Comparison of ENCODE assay signal across 1 cellular context in the genomic region with DNA sequence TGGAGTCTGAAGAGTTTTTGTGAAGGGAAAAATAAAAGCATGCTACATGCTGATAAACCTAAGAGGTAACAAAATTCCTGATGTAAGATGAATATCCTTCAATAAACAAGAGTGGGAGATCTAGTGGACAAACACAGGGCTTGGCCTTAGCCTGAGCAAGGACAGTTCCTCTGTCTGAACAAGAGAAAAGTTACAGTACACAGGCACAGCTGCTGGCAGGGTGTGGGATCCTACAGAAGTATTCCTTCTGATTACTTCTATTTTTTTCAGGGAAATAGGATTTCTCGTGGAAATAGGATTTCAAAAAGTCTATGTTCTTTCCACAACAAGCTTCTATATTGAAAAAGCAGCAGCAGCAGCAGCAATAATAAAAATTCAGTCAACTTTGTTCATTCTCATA.
TF ChIP-seq lines count a peak whose summit lies in the region.

No MANE protein-coding gene starts in this region.

TF ChIP-seq in GM23338, 12 proteins besides CTCF, POLR2A, EP300 and RAD21 (continued from another document):
- TF ChIP-seq, protein P1, sequence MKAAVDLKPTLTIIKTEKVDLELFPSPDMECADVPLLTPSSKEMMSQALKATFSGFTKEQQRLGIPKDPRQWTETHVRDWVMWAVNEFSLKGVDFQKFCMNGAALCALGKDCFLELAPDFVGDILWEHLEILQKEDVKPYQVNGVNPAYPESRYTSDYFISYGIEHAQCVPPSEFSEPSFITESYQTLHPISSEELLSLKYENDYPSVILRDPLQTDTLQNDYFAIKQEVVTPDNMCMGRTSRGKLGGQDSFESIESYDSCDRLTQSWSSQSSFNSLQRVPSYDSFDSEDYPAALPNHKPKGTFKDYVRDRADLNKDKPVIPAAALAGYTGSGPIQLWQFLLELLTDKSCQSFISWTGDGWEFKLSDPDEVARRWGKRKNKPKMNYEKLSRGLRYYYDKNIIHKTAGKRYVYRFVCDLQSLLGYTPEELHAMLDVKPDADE (IDR thresholded peaks at IDR 0.05), result no peak
